In the genomic region with DNA sequence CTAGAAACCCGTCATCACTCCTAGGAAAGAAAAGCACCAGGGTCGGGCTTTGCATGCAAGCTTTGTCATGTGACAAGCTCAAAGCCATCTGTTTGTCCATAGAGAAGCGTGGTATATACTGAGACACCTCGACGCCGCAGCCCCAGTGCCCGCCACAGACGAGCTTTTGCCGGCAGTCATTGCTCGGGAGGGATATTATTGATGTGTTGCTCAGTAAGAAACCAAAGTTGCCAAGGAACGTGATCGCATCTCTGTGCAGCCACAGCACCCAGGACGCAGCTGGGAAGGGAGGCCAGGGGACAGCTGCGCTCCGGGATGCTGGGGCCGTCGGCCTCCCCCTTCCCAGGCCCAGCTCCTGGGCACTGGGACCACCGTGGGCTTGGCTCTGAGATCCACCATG, we compare ENCODE assay signal across 20 cellular contexts.
DNase-seq lines count a peak whose midpoint lies in the region; ATAC-seq and TF ChIP-seq lines count a peak whose summit lies in the region.
"Had no signal": no experiment of that assay in that cellular context is flagged by ENCODE, and none has a peak within 500 bp of the region (broad histone marks: within the 10 kb centered on the region; RNA-seq: fewer than 3 reads in every experiment).

No MANE protein-coding gene starts in this region.

- no peaks in the 10 kb centered on the region for H3K79me2 ChIP-seq in neural progenitor cell (ENCODE audit: low read depth)

- H3K4me3 Mint-ChIP-seq in neural progenitor cell = no peak overlapping the region
- H3K4me3 Mint-ChIP-seq: activated T-helper 1 cell treated with anti-CD3 and anti-CD28 coated beads, Interleukin-12 subunit alpha, Interleukin-12 subunit beta, Interleukin-2, Interleukin-4 antibody, amounts not matched to agents 30 ng/mL and 10 ng/mL and 1 ng/mL, durations not matched to agents 14 hours and 24 hours and 36 hours had no signal

- H3K27me3 ChIP-seq in neural progenitor cell (peaks cover 39% of the 10 kb centered on the region), upper lobe of left lung (no peaks in the 10 kb centered on the region)
- H3K27me3 ChIP-seq: BE2C had no signal

- peak overlapping the region; percentile 90 for H3K27ac Mint-ChIP-seq in neural progenitor cell
- H3K27ac Mint-ChIP-seq: activated T-helper 1 cell treated with anti-CD3 and anti-CD28 coated beads, Interleukin-12 subunit alpha, Interleukin-12 subunit beta, Interleukin-2, Interleukin-4 antibody, amounts not matched to agents 30 ng/mL and 10 ng/mL and 1 ng/mL, durations not matched to agents 14 hours and 24 hours and 36 hours had no signal

- no peak for TF ChIP-seq EP300 in upper lobe of left lung (IDR thresholded peaks at IDR 0.05)

- H3K4me3 ChIP-seq in neural progenitor cell = no peak overlapping the region
- no peak overlapping the region for H3K4me3 ChIP-seq in upper lobe of left lung
- H3K4me3 ChIP-seq: esophagus squamous epithelium had no signal

- H3K9me3 ChIP-seq in neural progenitor cell (ENCODE audit: low read depth) (no peaks in the 10 kb centered on the region), upper lobe of left lung (no peaks in the 10 kb centered on the region)
- H3K9me3 ChIP-seq: BE2C, esophagus squamous epithelium had no signal

- no peaks in the 10 kb centered on the region for H4K20me1 ChIP-seq in neural progenitor cell (ENCODE audit: low read depth)

- intact Hi-C loops in Right ventricle myocardium superior (cut with DNase I) = no loop called here

- peaks cover 2% of the 10 kb centered on the region for H3K27me3 Mint-ChIP-seq in neural progenitor cell (ENCODE audit: insufficient read depth, low read depth)

- peaks cover 19% of the 10 kb centered on the region for H3K4me1 Mint-ChIP-seq in neural progenitor cell

- peak; percentile 0 for DNase-seq in stimulated activated CD4-positive, alpha-beta T cell treated with anti-CD3 and anti-CD28 coated beads, Interleukin-15, amount 100 ng/mL, for 24 hours
- DNase-seq in stimulated activated CD4-positive, alpha-beta T cell treated with anti-CD3 and anti-CD28 coated beads, Interleukin-2, amount 100 ng/mL, for 24 hours = no peak
- DNase-seq in Right ventricle myocardium superior (peak; percentile 32), neural progenitor cell (ENCODE audit: low spot score) (no peak), upper lobe of left lung (peak; percentile 16 to 56), SKM-1 treated with dmso at 0.1 percent for 144 hours (lab: John Stamatoyannopoulos, UW; ENCODE audit: unreplicated experiment) (no peak), Ammon's horn (ENCODE audit: low spot score) (no peak), NCI-H1092 treated with DMSO at 0.1 percent for 48 hours (lab: John Stamatoyannopoulos, UW) (no peak)
- DNase-seq: BE2C; dermis blood vessel endothelial cell; DMS53; esophagus squamous epithelium; midbrain; NCI-H1417; NK-92 treated with Interleukin-12 subunit alpha and Interleukin-12 subunit beta, amount 100 ng/mL, for 24 hours; occipital lobe; RPMI8226; stimulated activated CD4-positive, alpha-beta T cell treated with anti-CD3 and anti-CD28 coated beads, Interleukin-12 subunit alpha, Interleukin-12 subunit beta, amount 100 ng/mL, for 4 hours had no signal

- TF ChIP-seq CTCF in neural progenitor cell (IDR thresholded peaks at IDR 0.05) = no peak
- no peak for TF ChIP-seq CTCF in upper lobe of left lung (IDR thresholded peaks at IDR 0.05)

- no peak for TF ChIP-seq POLR2A in upper lobe of left lung (IDR thresholded peaks at IDR 0.05)

- no peaks in the 10 kb centered on the region for H3F3A ChIP-seq in neural progenitor cell (ENCODE audit: low read depth)

- H3K27ac ChIP-seq in neural progenitor cell (no peak overlapping the region), upper lobe of left lung (no peak overlapping the region)
- H3K27ac ChIP-seq: esophagus squamous epithelium, KMS-11 had no signal

- H3K36me3 Mint-ChIP-seq in neural progenitor cell = no peaks in the 10 kb centered on the region

- H3K9ac ChIP-seq in neural progenitor cell = no peak overlapping the region
- H3K9ac ChIP-seq: KMS-11 had no signal

- WGBS in upper lobe of left lung, 2 donors = 82 to 89% methylated on average over 13 to 18 of the region's 18 CpGs

- no peak for ATAC-seq in Right ventricle myocardium superior (ENCODE audit: poor library complexity)
- ATAC-seq in upper lobe of left lung (ENCODE audit: low FRiP score in 2 of 2) = no peak

- no peak overlapping the region for H2AFZ ChIP-seq in neural progenitor cell (replicated peaks)

- no peak overlapping the region for H3K4me2 ChIP-seq in neural progenitor cell
- H3K4me2 ChIP-seq: KMS-11 had no signal

- H3K4me1 ChIP-seq in neural progenitor cell = peaks cover 14% of the 10 kb centered on the region
- H3K4me1 ChIP-seq in upper lobe of left lung = peaks cover 8 to 21% (median 14%) of the 10 kb centered on the region in 4 donors
- H3K4me1 ChIP-seq: BE2C had no signal

- peaks cover 12% of the 10 kb centered on the region for H3K9me3 Mint-ChIP-seq in neural progenitor cell

- H3K36me3 ChIP-seq in neural progenitor cell (no peaks in the 10 kb centered on the region), upper lobe of left lung (no peaks in the 10 kb centered on the region)
- H3K36me3 ChIP-seq: BE2C, esophagus squamous epithelium had no signal

Comparison
In these comparisons a context has a peak if more than half of its experiments do, and no peak if none do; other contexts are left out.
1. DNase-seq: peak in stimulated activated CD4-positive, alpha-beta T cell treated with anti-CD3 and anti-CD28 coated beads, Interleukin-15, amount 100 ng/mL, for 24 hours (single experiment), Right ventricle myocardium superior (single experiment) and upper lobe of left lung (2 of 2); none in stimulated activated CD4-positive, alpha-beta T cell treated with anti-CD3 and anti-CD28 coated beads, Interleukin-2, amount 100 ng/mL, for 24 hours (0 of 2), neural progenitor cell (single experiment), SKM-1 treated with dmso at 0.1 percent for 144 hours (single experiment), Ammon's horn (single experiment) and NCI-H1092 treated with DMSO at 0.1 percent for 48 hours (single experiment).